16 cellular contexts compared by ENCODE assay signal in the genomic region with DNA sequence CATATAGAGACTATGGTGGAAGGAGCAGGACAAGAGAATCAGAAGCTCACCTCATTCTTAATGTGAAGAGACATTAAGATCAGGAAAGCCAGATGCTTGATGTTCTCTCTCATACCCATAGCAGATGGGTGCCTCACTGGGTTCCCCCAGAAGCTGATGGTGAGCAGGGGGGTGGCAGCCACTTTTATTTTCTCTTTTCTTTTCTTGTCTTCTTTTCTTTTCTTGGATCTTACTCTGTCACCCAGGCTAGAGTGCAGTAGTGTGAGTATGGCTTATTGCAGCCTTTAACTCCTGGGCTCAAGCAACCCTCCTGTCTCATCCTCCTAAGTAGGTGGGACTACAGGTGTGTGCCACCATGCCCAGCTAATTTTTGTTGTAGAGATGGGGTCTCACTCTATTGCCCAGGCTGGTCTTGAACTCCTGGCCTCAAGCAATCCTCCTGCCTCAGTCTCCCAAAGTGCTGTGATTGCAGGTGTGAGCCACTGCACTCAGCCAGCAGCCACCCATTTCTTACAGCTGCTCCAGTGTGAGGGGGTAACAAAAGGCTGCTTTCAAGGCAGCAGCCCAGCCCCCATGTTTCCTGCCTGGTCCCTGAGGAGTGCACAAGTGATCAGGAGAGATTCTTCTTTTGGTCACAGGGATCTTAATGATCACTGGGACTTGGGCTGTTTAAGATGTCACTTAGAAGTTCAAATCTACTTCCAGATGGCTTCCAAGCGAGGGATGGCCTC. TPM values are rescaled to one million over a fixed set of nuclear protein-coding genes. Genes with fewer than 3 reads are reported as not detected.
DNase-seq lines count a peak whose midpoint lies in the region; ATAC-seq and TF ChIP-seq lines count a peak whose summit lies in the region.
"Had no signal": no experiment of that assay in that cellular context is flagged by ENCODE, and none has a peak within 500 bp of the region (broad histone marks: within the 10 kb centered on the region; RNA-seq: fewer than 3 reads in every experiment).

No MANE protein-coding gene starts in this region.

- H3K27ac ChIP-seq in BLaER1 (peak overlapping the region; percentile 49; the same call in 1 of the 2 replicates), DOHH2 (ENCODE audit: low read depth, low read length) (peak overlapping the region; percentile 92), mucosa of rectum (ENCODE audit: low read depth in 2 of 2, low read length in 2 of 2) (peak overlapping the region; percentile 39 to 74)
- H3K27ac ChIP-seq: gastroesophageal sphincter had no signal

- no peaks in the 10 kb centered on the region for H4K20me1 ChIP-seq in BLaER1
- H4K20me1 ChIP-seq in DOHH2 (ENCODE audit: control insufficient read depth, insufficient read depth, low read depth, low read length), result no peaks in the 10 kb centered on the region

- peak overlapping the region; percentile 87 for H3K27ac Mint-ChIP-seq in activated CD8-positive, alpha-beta T cell treated with anti-CD3 and anti-CD28 coated beads for 36 hours

- H3K4me3 ChIP-seq in BLaER1 (peak overlapping the region; percentile 52; the same call in 1 of the 2 replicates), DOHH2 (ENCODE audit: low read length) (peak overlapping the region; percentile 58), mucosa of rectum (ENCODE audit: low read length in 2 of 2) (no peak overlapping the region)
- H3K4me3 ChIP-seq: gastroesophageal sphincter had no signal

- peaks cover 6% of the 10 kb centered on the region; the same call in 1 of the 2 replicates for H3K27me3 ChIP-seq in BLaER1
- no peaks in the 10 kb centered on the region for H3K27me3 ChIP-seq in DOHH2 (ENCODE audit: control insufficient read depth, low read length)
- no peaks in the 10 kb centered on the region for H3K27me3 ChIP-seq in mucosa of rectum (ENCODE audit: control insufficient read depth in 2 of 2, insufficient read depth in 2 of 2, low read length in 2 of 2)
- H3K27me3 ChIP-seq: gastroesophageal sphincter had no signal

- H3K9me2 ChIP-seq in DOHH2 (replicated peaks; ENCODE audit: control insufficient read depth, low read length), result no peaks in the 10 kb centered on the region

- POLR2A ChIA-PET in activated CD8-positive, alpha-beta T cell treated with anti-CD3 and anti-CD28 coated beads for 36 hours (lab: Charles Lee), result interaction anchor here (0.7 to 4.8 kb wide), 16 partner anchors 9 to 258 kb away, joined by 3 to 28 read pairs (median 4); a partner anchor contains a TSS

- peaks cover 11% of the 10 kb centered on the region for H3K27me3 Mint-ChIP-seq in activated CD8-positive, alpha-beta T cell treated with anti-CD3 and anti-CD28 coated beads for 36 hours

- no peaks in the 10 kb centered on the region for H3K36me3 Mint-ChIP-seq in activated CD8-positive, alpha-beta T cell treated with anti-CD3 and anti-CD28 coated beads for 36 hours (ENCODE audit: low read depth)

- ATAC-seq in activated CD8-positive, alpha-beta T cell treated with anti-CD3 and anti-CD28 coated beads for 36 hours, result peak; percentile 3
- no peak for ATAC-seq in GM21447 (IDR thresholded peaks at IDR 0.05; ENCODE audit: unreplicated experiment)
- ATAC-seq: gastroesophageal sphincter, Panc1 had no signal

- H3K79me2 ChIP-seq in DOHH2 (ENCODE audit: control insufficient read depth, low read length), result no peaks in the 10 kb centered on the region

- H3K4me2 ChIP-seq in BLaER1 (peak overlapping the region; percentile 91), DOHH2 (ENCODE audit: low read length) (peak overlapping the region; percentile 86)

- no peak for TF ChIP-seq CTCF in DOHH2 (IDR thresholded peaks at IDR 0.05; ENCODE audit: low read depth, low read length, poor library complexity, severe bottlenecking)
- no peak for TF ChIP-seq CTCF in activated CD8-positive, alpha-beta T cell treated with anti-CD3 and anti-CD28 coated beads for 36 hours (IDR thresholded peaks at IDR 0.05)

- intact Hi-C loops in activated CD8-positive, alpha-beta T cell treated with anti-CD3 and anti-CD28 coated beads for 36 hours (cut with micrococcal nuclease), result loop anchor here (1.0 to 5.0 kb wide), 6 partner anchors 76 to 246 kb away; a partner anchor contains a TSS

- CTCF ChIA-PET in activated CD8-positive, alpha-beta T cell treated with anti-CD3 and anti-CD28 coated beads for 36 hours (lab: Charles Lee), result interaction anchor here (1.1 to 3.5 kb wide), 5 partner anchors 8 to 251 kb away, joined by 3 to 14 read pairs (median 8); no protein-coding TSS in a partner anchor

- no peaks in the 10 kb centered on the region for H3K9me3 Mint-ChIP-seq in activated CD8-positive, alpha-beta T cell treated with anti-CD3 and anti-CD28 coated beads for 36 hours

- H3K9ac ChIP-seq in BLaER1 (peak overlapping the region; percentile 44), mucosa of rectum (ENCODE audit: low read depth in 1 of 2, low read length in 2 of 2) (peak overlapping the region; percentile 1 to 24)

- H3K4me1 ChIP-seq in BLaER1 (peaks cover 100% of the 10 kb centered on the region), DOHH2 (ENCODE audit: control insufficient read depth, low read length) (peaks cover 97% of the 10 kb centered on the region), mucosa of rectum (ENCODE audit: control insufficient read depth in 2 of 2, insufficient read depth in 2 of 2, low read length in 2 of 2) (peaks cover 0 to 16% of the 10 kb centered on the region in 2 donors)

- H3K4me3 Mint-ChIP-seq in activated CD8-positive, alpha-beta T cell treated with anti-CD3 and anti-CD28 coated beads for 36 hours, result peak overlapping the region; percentile 57

- peaks cover 96% of the 10 kb centered on the region for H3K4me1 Mint-ChIP-seq in activated CD8-positive, alpha-beta T cell treated with anti-CD3 and anti-CD28 coated beads for 36 hours (ENCODE audit: low read depth)

- no peak for DNase-seq in activated CD8-positive, alpha-beta T cell treated with anti-CD3 and anti-CD28 coated beads for 36 hours
- DNase-seq in dermis blood vessel endothelial cell, result no peak
- no peak for DNase-seq in SW 1271 (lab: John Stamatoyannopoulos, UW)
- no peak for DNase-seq in AG20443 (ENCODE audit: low spot score)
- DNase-seq: caudate nucleus, IMR-90, mesenchymal stem cell, NCI-H187, NCI-H524, occipital lobe had no signal

- H3K36me3 ChIP-seq in BLaER1 (no peaks in the 10 kb centered on the region), DOHH2 (ENCODE audit: control insufficient read depth, low read length) (no peaks in the 10 kb centered on the region; the same call in 1 of the 2 replicates), mucosa of rectum (ENCODE audit: control insufficient read depth in 2 of 2, insufficient read depth in 2 of 2, low read length in 2 of 2) (no peaks in the 10 kb centered on the region)
- H3K36me3 ChIP-seq: gastroesophageal sphincter had no signal

- H3F3A ChIP-seq in DOHH2 (ENCODE audit: control insufficient read depth, insufficient read depth), result peaks cover 51% of the 10 kb centered on the region

- H3K9me3 ChIP-seq in BLaER1 (no peaks in the 10 kb centered on the region; the same call in 1 of the 2 replicates), DOHH2 (ENCODE audit: control insufficient read depth, insufficient read depth, low read length) (no peaks in the 10 kb centered on the region), mucosa of rectum (ENCODE audit: control insufficient read depth in 2 of 2, low read length in 2 of 2) (no peaks in the 10 kb centered on the region)
- H3K9me3 ChIP-seq: gastroesophageal sphincter had no signal

RNA-seq across cellular contexts. Expression of a gene that starts 15.1 kb away (rescaled TPM):
- total RNA-seq in activated CD8-positive, alpha-beta T cell treated with anti-CD3 and anti-CD28 coated beads for 36 hours, result 100 to 1,000 TPM in 1 of 2 experiments, 10 to 100 TPM in 1; 97.0 to 103 TPM
- 57.4 and 188 TPM in 2 replicates for total RNA-seq in dermis blood vessel endothelial cell
- total RNA-seq: IMR-90 had no signal

Comparison
In these comparisons a context has a peak if more than half of its experiments do, and no peak if none do; other contexts are left out.
1. H3K4me3 ChIP-seq: peak in BLaER1 (single experiment) and DOHH2 (single experiment); none in mucosa of rectum (0 of 2).
2. Peak in every context shown above with its lines, with median percentiles within 50 percentile points of each other: H3K27ac ChIP-seq.